Comparison of ENCODE assay signal across 8 cellular contexts in the genomic region with DNA sequence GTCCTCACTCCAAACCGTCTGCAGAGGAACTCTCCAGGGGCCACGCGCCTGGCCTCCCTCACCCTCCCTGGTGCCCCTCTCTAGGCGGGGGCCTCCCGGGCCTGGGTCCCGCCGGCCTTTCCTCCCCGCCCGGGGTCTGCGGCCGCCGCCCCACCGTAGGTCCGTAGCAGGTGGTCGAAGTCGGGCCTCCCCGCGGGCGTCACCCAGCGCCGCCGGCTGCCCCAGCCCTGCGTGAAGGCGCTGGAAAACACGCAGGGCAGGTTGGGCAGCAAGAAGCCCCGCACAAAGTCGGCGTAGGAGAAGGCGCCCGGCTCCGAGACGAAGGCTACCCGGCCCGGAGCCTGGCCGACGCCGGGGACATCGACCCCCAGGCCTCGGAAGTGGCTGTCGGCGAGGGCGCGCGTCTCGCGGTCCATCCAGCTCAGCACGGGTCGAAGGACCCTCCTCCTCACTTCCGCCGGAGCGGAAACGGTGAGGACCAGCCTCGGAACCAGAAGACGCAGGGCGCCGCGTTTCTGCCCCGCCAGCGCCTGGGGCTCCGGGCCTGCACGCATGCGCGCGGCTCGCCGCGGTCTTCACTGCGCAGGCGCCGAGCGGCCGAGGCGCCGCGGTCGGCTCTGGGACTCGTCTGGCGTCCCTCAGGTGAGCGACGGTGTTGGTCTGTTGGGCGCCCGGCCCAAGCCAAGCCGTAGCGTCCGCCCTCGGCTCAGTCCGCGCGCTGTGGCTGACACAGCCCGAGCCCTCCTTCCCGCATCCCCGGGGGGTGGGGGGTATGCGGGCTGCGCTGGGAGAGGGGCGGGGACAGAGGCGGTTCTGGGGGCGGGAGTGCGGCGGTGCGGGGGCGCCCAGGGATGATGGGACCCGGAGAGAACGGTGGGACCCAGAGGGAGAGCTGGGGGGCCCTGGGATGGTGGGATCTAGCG. TPM values are rescaled to one million over a fixed set of nuclear protein-coding genes. Genes with fewer than 3 reads are reported as not detected.
DNase-seq lines count a peak whose midpoint lies in the region; ATAC-seq and TF ChIP-seq lines count a peak whose summit lies in the region.

TSS of gene JMJD4 (minus strand) at position 445 of the 923 bp plus-strand sequence. CDS start at position 416, 29 bp downstream.
TSS of gene SNAP47 (plus strand) at position 578 of the 923 bp plus-strand sequence. CDS start 12,302 bp downstream, outside the sequence.

- ATAC-seq in GM18502 (IDR thresholded peaks at IDR 0.05; ENCODE audit: poor library complexity, unreplicated experiment), result peak; percentile 96
- ATAC-seq in HG02938 (IDR thresholded peaks at IDR 0.05; ENCODE audit: unreplicated experiment), result peak; percentile 94
- peak; percentile 92 to 94 for ATAC-seq in right cardiac atrium

- H3K4me1 ChIP-seq in right cardiac atrium (ENCODE audit: control insufficient read depth, insufficient read depth, low read length) (peaks cover 1% of the 10 kb centered on the region), uterus (peaks cover 6% of the 10 kb centered on the region in 2 donors)

- peak within 1 kb of the TSS; percentile 64 for H3K4me3 ChIP-seq in right cardiac atrium (ENCODE audit: low read length)
- H3K4me3 ChIP-seq in uterus, result peak within 1 kb of the TSS; percentile 76 to 97

- intact Hi-C loops in T-helper 2 cell treated with Interferon-gamma antibody and Interleukin-4, amounts not matched to agents 100 ng/mL and 5 ng/mL, for 36 hours (cut with micrococcal nuclease), result loop anchor here (1.0 to 5.0 kb wide), 8 partner anchors 27 to 478 kb away; partner anchors contain the start of genes ARF1, IBA57 and ZNF678
- intact Hi-C loops in right cardiac atrium (cut with DNase I), result no loop called here
- intact Hi-C loops in uterus (cut with DNase I; ENCODE audit: low total_unique reads), result no loop called here

- peak; percentile 86 for DNase-seq in NCI-H1694 treated with DMSO at 0.1 percent for 48 hours (lab: John Stamatoyannopoulos, UW)
- DNase-seq in anterior cingulate cortex (lab: John Stamatoyannopoulos, UW), result peak in 57 of 58 donors; percentile 37 to 93 (median 85)
- DNase-seq in right cardiac atrium, result peak; percentile 93 to 97 (median 97)
- DNase-seq in putamen (ENCODE audit: low spot score), result peak; percentile 89
- DNase-seq in uterus, result peak; percentile 87 to 92

- WGBS in right cardiac atrium, result under 1% methylated on average over 104 of the region's 104 CpGs

- H3K27ac ChIP-seq in right cardiac atrium (ENCODE audit: low read length), result peak within 1 kb of the TSS; percentile 65
- H3K27ac ChIP-seq in uterus, result peak within 1 kb of the TSS; percentile 84 to 93

- no peaks in the 10 kb centered on the region for H3K27me3 ChIP-seq in right cardiac atrium (ENCODE audit: control insufficient read depth, insufficient read depth)
- no peaks in the 10 kb centered on the region for H3K27me3 ChIP-seq in uterus

- peak in 2 of 4 experiments; percentile 10 to 12 for TF ChIP-seq CTCF in uterus (IDR thresholded peaks at IDR 0.05)

- H3K36me3 ChIP-seq in uterus, result no peaks in the 10 kb centered on the region

- H3K9me3 ChIP-seq in right cardiac atrium (ENCODE audit: control insufficient read depth, low read length) (no peaks in the 10 kb centered on the region), uterus (no peaks in the 10 kb centered on the region)

- peak; percentile 80 to 91 for TF ChIP-seq POLR2A in uterus (IDR thresholded peaks at IDR 0.05)

RNA-seq across cellular contexts. Expression of gene JMJD4, which starts in this region (rescaled TPM):
- 21.5 and 25.0 TPM in 2 replicates for total RNA-seq in T-helper 2 cell treated with Interferon-gamma antibody and Interleukin-4, amounts not matched to agents 100 ng/mL and 5 ng/mL, for 36 hours
- 10 to 100 TPM in 1 of 4 donors, 1 to 10 TPM in 3; 7.7 to 11.5 (median 8.9) TPM for total RNA-seq in right cardiac atrium
- 9.5 TPM for polyA plus RNA-seq in right cardiac atrium
- 10 to 100 TPM in 2 of 4 donors, 1 to 10 TPM in 2; 5.0 to 29.6 (median 15.7) TPM for total RNA-seq in uterus

RNA-seq across cellular contexts. Expression of gene SNAP47, which starts in this region (rescaled TPM):
- total RNA-seq in T-helper 2 cell treated with Interferon-gamma antibody and Interleukin-4, amounts not matched to agents 100 ng/mL and 5 ng/mL, for 36 hours, result 31.4 TPM in 2 replicates
- total RNA-seq in right cardiac atrium, result 10 to 100 TPM; 61.6 to 91.8 (median 65.5) TPM
- 43.1 TPM for polyA plus RNA-seq in right cardiac atrium
- 10 to 100 TPM; 33.3 to 75.5 (median 55.2) TPM for total RNA-seq in uterus

Comparison
In these comparisons a context has a peak if more than half of its experiments do, and no peak if none do; other contexts are left out.
1. Peak in every context shown above with its lines: DNase-seq, ATAC-seq, H3K4me3 ChIP-seq and H3K27ac ChIP-seq.